Comparison of ENCODE assay signal across 1 cellular context in the genomic region with DNA sequence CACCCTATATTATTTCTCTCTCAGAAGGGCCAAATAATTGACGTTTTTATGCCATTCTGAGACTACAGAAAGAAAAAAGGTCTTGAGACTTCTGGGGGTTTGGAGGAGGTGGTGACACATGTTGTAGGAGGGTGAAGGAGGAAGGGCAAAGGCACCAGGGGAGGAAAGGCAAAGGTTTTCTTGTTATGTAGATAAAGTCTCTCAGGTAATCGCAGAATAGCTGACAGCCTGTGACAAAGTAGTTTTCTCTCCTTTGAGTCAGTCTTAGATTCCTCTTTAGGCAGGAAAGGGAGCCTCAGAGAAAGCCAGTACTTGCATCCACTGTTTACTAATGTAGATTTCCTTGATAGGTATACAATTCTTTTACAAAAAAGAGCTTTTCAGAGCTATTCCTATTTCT.
TF ChIP-seq lines count a peak whose summit lies in the region.

No MANE protein-coding gene starts in this region.

TF ChIP-seq in H1, 55 proteins besides CTCF, POLR2A, EP300 and RAD21:
- TF ChIP-seq TAF1 (IDR thresholded peaks at IDR 0.05; ENCODE audit: low read depth, low read length) (peak; percentile 53), TAF7 (optimal IDR thresholded peaks at IDR 0.05; ENCODE audit: borderline replicate concordance, low read depth, low read length) (peak; percentile 65), CHD2 (IDR thresholded peaks at IDR 0.05; ENCODE audit: low read length) (no peak), SIN3A (conservative IDR thresholded peaks at IDR 0.05 in 1 of 2, IDR thresholded peaks at IDR 0.05 in 1 of 2; ENCODE audit: low read depth in 1 of 2, low read length in 2 of 2) (0 out of 4 replicates have a peak, but pooled peaks of 1 of the 2 experiments have one; percentile 37), POLR2AphosphoS5 (IDR thresholded peaks at IDR 0.05; ENCODE audit: low read depth, low read length) (peak; percentile 37)
